In genomic region chr16:30526823-30527634, GRCh38 we compare ENCODE assay signal across 1 cellular context.
TF ChIP-seq lines count a peak whose summit lies in the region.

No MANE protein-coding gene starts in this region.

TF ChIP-seq in K562, 482 proteins besides CTCF, POLR2A, EP300 and RAD21 (continued from another document and continues in another):
- TF ChIP-seq ATF4 (CRISPR knock-in tag; IDR thresholded peaks at IDR 0.05) (no peak), TEAD1 (CRISPR knock-in tag; IDR thresholded peaks at IDR 0.05) (peak; percentile 48 to 58; a peak in 3 of 4 replicates), HCFC1 (IDR thresholded peaks at IDR 0.05; ENCODE audit: low read depth, low read length) (peak; percentile 82), E4F1 (CRISPR knock-in tag; IDR thresholded peaks at IDR 0.05; ENCODE audit: borderline replicate concordance) (no peak), ZBTB1 (CRISPR knock-in tag; IDR thresholded peaks at IDR 0.05; ENCODE audit: borderline replicate concordance, low read depth) (no peak; the same call in 1 of the 2 replicates), KDM5B (IDR thresholded peaks at IDR 0.05; ENCODE audit: insufficient replicate concordance, low read depth, low read length) (peak; percentile 48), WHSC1 (IDR thresholded peaks at IDR 0.05; ENCODE audit: low read length) (no peak), ZC3H11A (IDR thresholded peaks at IDR 0.05; ENCODE audit: low read depth, low read length) (no peak), SUPT5H (IDR thresholded peaks at IDR 0.05) (peak; percentile 90), ETS2 (tag; IDR thresholded peaks at IDR 0.05; ENCODE audit: borderline replicate concordance, poor library complexity, severe bottlenecking) (no peak), HMGXB4 (CRISPR knock-in tag; IDR thresholded peaks at IDR 0.05) (no peak), ZNF766 (CRISPR knock-in tag; conservative IDR thresholded peaks at IDR 0.05) (no peak), ZNF24 (IDR thresholded peaks at IDR 0.05) (no peak), FOSL1 (tag; conservative IDR thresholded peaks at IDR 0.05) (0 out of 2 replicates have a peak, but pooled peaks have one; percentile 17), ZNF316 (IDR thresholded peaks at IDR 0.05) (no peak), MEF2D (tag; conservative IDR thresholded peaks at IDR 0.05; ENCODE audit: low read depth) (no peak), ZNF407 (IDR thresholded peaks at IDR 0.05; ENCODE audit: low read depth) (no peak), SIN3B (IDR thresholded peaks at IDR 0.05; ENCODE audit: low read depth) (peak; percentile 74; the same call in 1 of the 2 replicates), U2AF2 (optimal IDR thresholded peaks at IDR 0.05; ENCODE audit: low read depth, low read length) (no peak), MTA2 (IDR thresholded peaks at IDR 0.05; ENCODE audit: low read depth) (no peak), ZKSCAN1 (IDR thresholded peaks at IDR 0.05; ENCODE audit: low read depth, low read length) (peak; percentile 10), HIVEP1 (CRISPR knock-in tag; IDR thresholded peaks at IDR 0.05) (no peak), UBTF (IDR thresholded peaks at IDR 0.05; ENCODE audit: borderline replicate concordance in 1 of 2, low read depth in 2 of 2, low read length in 2 of 2) (peak; percentile 45 to 54; a peak in 2 of 4 replicates), DMBX1 (CRISPR knock-in tag; IDR thresholded peaks at IDR 0.05; ENCODE audit: borderline replicate concordance) (no peak), ZNF408 (CRISPR knock-in tag; IDR thresholded peaks at IDR 0.05; ENCODE audit: low read depth) (no peak), TSC22D4 (tag; IDR thresholded peaks at IDR 0.05) (no peak), ZNF717 (CRISPR knock-in tag; IDR thresholded peaks at IDR 0.05) (no peak), E2F5 (CRISPR knock-in tag; IDR thresholded peaks at IDR 0.05) (0 out of 2 replicates have a peak, but pooled peaks have one; percentile 39), NFE2 (IDR thresholded peaks at IDR 0.05; ENCODE audit: low read depth) (no peak), KLF10 (CRISPR knock-in tag; IDR thresholded peaks at IDR 0.05) (no peak), PML (IDR thresholded peaks at IDR 0.05; ENCODE audit: low read length) (peak; percentile 53; the same call in 1 of the 2 replicates), EWSR1 (IDR thresholded peaks at IDR 0.05; ENCODE audit: borderline replicate concordance, low read depth, partially characterized antibody) (no peak), HOMEZ (CRISPR knock-in tag; IDR thresholded peaks at IDR 0.05) (no peak), LARP7 (IDR thresholded peaks at IDR 0.05) (no peak; the same call in 1 of the 2 replicates), ZBTB11 (CRISPR knock-in tag; IDR thresholded peaks at IDR 0.05) (peak; percentile 91 to 99 (median 97)), NR2F6 (CRISPR knock-in tag; IDR thresholded peaks at IDR 0.05) (no peak), ZBED1 (IDR thresholded peaks at IDR 0.05) (no peak), TCF7L2 (IDR thresholded peaks at IDR 0.05; ENCODE audit: low read depth, low read length) (no peak), NONO (IDR thresholded peaks at IDR 0.05; ENCODE audit: low read depth in 2 of 2, low read length in 1 of 2) (peak; percentile 46 to 70; a peak in 2 of 4 replicates), ZNF184 (CRISPR knock-in tag; IDR thresholded peaks at IDR 0.05) (no peak), SMAD2 (IDR thresholded peaks at IDR 0.05; ENCODE audit: low read depth, low read length) (no peak), ZNF175 (CRISPR knock-in tag; IDR thresholded peaks at IDR 0.05; ENCODE audit: low read depth) (no peak; the same call in 1 of the 2 replicates), ARID1B (IDR thresholded peaks at IDR 0.05) (no peak; the same call in 1 of the 2 replicates)
